ENCODE assay signal across 8 cellular contexts in the genomic region with DNA sequence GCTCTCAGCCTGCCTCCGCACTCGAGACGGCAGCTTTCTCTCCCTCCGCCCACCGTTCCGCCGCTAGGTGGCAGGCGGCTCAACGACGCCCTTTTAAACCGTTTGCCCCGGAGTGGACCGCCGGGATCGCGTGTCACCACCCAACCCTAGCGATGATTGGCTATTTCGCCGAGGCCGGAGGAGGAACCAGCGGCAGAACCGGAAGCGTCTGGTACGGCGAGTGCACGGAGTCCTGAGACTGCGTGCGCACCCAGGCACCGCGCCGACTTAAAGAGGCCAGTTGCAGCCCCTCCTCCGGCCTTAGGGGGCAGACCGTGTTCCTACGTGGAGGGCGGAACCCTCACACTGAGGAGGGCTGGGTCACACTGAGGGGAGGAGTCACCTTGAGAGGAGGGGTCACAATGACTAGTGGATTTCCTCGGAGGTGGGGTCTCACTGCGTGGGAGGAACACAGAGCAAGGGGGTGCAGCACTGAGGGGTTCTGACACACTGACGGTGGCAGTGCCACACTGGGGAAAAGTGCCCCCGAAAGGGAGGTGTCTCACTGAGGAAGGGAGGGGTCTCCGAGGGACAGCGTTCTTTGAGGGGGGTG.
A peak's percentile ranks its signal among the peaks of the same experiment; 100 is the strongest.
DNase-seq lines count a peak whose midpoint lies in the region; ATAC-seq and TF ChIP-seq lines count a peak whose summit lies in the region.

No MANE protein-coding gene starts in this region.

- peak; percentile 81 for ATAC-seq in HG03196 (IDR thresholded peaks at IDR 0.05; ENCODE audit: unreplicated experiment)
- peak; percentile 90 for ATAC-seq in central memory CD8-positive, alpha-beta T cell (replicated peaks; ENCODE audit: extremely low read depth, poor library complexity, severe bottlenecking)

- DNase-seq in AG09319 (ENCODE audit: extremely low read depth, low read depth) (peak; percentile 99), NCI-H226 (peak; percentile 92), iris pigment epithelial cell (ENCODE audit: low read depth) (peak; percentile 100)
- peak; percentile 98 to 99 (median 98) for DNase-seq in activated CD4-positive, CD25-positive, alpha-beta regulatory T cell (lab: John Stamatoyannopoulos, UW)
- DNase-seq in central memory CD8-positive, alpha-beta T cell (ENCODE audit: low spot score in 2 of 2): peak; percentile 96 to 99
- peak; percentile 98 for DNase-seq in stimulated activated CD4-positive, alpha-beta T cell treated with anti-CD3 and anti-CD28 coated beads, Interleukin-12 subunit alpha, Interleukin-12 subunit beta, amount 100 ng/mL, for 24 hours (ENCODE audit: low read depth in 2 of 2)

- H3K4me1 Mint-ChIP-seq in central memory CD8-positive, alpha-beta T cell: peaks cover 44% of the 10 kb centered on the region

- peak overlapping the region; percentile 97 for H3K27ac Mint-ChIP-seq in central memory CD8-positive, alpha-beta T cell (ENCODE audit: low read depth)

- TF ChIP-seq CTCF in AG09319 (IDR thresholded peaks at IDR 0.05; ENCODE audit: low read depth, low read length): peak; percentile 91

- peak; percentile 59 for TF ChIP-seq POLR2A in GM18951 (IDR thresholded peaks at IDR 0.05; ENCODE audit: extremely low read depth, insufficient read depth, insufficient read length)

- no peaks in the 10 kb centered on the region for H3K9me3 Mint-ChIP-seq in central memory CD8-positive, alpha-beta T cell

- H3K36me3 Mint-ChIP-seq in central memory CD8-positive, alpha-beta T cell (ENCODE audit: insufficient read depth): peaks cover 11% of the 10 kb centered on the region

- H3K4me3 Mint-ChIP-seq in central memory CD8-positive, alpha-beta T cell: peak overlapping the region; percentile 96

- no peaks in the 10 kb centered on the region for H3K27me3 Mint-ChIP-seq in central memory CD8-positive, alpha-beta T cell

- in situ Hi-C loops in GM18951 (cut with MboI; ENCODE audit: low sequenced_read_pairs, unreplicated experiment): no loop called here

Comparison
In these comparisons a context has a peak if more than half of its experiments do, and no peak if none do; other contexts are left out.
1. Peak in every context shown above with its lines: DNase-seq and ATAC-seq.